ENCODE assay signal across 1 cellular context in the genomic region with DNA sequence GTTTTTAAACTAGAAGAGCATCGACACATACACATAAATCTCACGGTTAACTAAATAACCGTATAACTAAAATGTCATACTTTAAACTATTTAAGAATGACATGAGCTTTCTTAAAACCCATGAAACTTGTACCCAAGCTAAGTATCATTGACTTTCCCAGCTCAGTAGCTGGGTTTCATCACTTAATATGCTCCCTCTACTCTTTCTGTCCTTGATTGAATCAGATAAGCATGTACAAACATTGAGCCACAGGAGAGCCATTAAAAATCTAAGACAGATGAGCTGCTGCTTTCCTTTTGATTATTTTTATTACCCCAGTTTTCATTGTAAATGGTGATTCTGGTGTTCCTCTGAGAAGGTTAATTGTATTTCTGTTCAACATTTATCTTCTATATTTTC.
A peak's percentile ranks its signal among the peaks of the same experiment; 100 is the strongest.
TF ChIP-seq lines count a peak whose summit lies in the region.

No MANE protein-coding gene starts in this region.

TF ChIP-seq in HEK293, 187 proteins besides CTCF, POLR2A, EP300 and RAD21 (continued from another document and continues in another):
- TF ChIP-seq KLF10 (tag by site-specific recombination; IDR thresholded peaks at IDR 0.05), result peak; percentile 81
- TF ChIP-seq SETDB1 (IDR thresholded peaks at IDR 0.05; ENCODE audit: insufficient read length, low read length), result no peak
- peak; percentile 53; the same call in 1 of the 2 replicates for TF ChIP-seq ZNF501 (tag by site-specific recombination; IDR thresholded peaks at IDR 0.05)
- TF ChIP-seq KLF9 (tag by site-specific recombination; IDR thresholded peaks at IDR 0.05; ENCODE audit: low read depth), result no peak
- no peak for TF ChIP-seq ZSCAN18 (tag by site-specific recombination; IDR thresholded peaks at IDR 0.05)
- TF ChIP-seq ZNF777 (tag by site-specific recombination; IDR thresholded peaks at IDR 0.05; ENCODE audit: borderline replicate concordance), result no peak
- peak; percentile 75; the same call in 1 of the 2 replicates for TF ChIP-seq TRIM28 (IDR thresholded peaks at IDR 0.05; ENCODE audit: borderline replicate concordance, low read length)
- 0 out of 2 replicates have a peak, but pooled peaks have one; percentile 27 for TF ChIP-seq ZNF324 (tag by site-specific recombination; IDR thresholded peaks at IDR 0.05)
- no peak for TF ChIP-seq ZNF585B (tag by site-specific recombination; IDR thresholded peaks at IDR 0.05)
- TF ChIP-seq ZNF280D (tag by site-specific recombination; IDR thresholded peaks at IDR 0.05), result no peak
- TF ChIP-seq, protein P1, sequence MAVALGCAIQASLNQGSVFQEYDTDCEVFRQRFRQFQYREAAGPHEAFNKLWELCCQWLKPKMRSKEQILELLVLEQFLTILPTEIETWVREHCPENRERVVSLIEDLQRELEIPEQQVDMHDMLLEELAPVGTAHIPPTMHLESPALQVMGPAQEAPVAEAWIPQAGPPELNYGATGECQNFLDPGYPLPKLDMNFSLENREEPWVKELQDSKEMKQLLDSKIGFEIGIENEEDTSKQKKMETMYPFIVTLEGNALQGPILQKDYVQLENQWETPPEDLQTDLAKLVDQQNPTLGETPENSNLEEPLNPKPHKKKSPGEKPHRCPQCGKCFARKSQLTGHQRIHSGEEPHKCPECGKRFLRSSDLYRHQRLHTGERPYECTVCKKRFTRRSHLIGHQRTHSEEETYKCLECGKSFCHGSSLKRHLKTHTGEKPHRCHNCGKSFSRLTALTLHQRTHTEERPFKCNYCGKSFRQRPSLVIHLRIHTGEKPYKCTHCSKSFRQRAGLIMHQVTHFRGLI (tag by site-specific recombination; IDR thresholded peaks at IDR 0.05), result 0 out of 2 replicates have a peak, but pooled peaks have one; percentile 52
- TF ChIP-seq ZNF514 (tag by site-specific recombination; IDR thresholded peaks at IDR 0.05), result no peak
- no peak for TF ChIP-seq ZNF169 (tag by site-specific recombination; IDR thresholded peaks at IDR 0.05)
- TF ChIP-seq ZNF404 (tag by site-specific recombination; IDR thresholded peaks at IDR 0.05), result no peak
- TF ChIP-seq, protein P2, sequence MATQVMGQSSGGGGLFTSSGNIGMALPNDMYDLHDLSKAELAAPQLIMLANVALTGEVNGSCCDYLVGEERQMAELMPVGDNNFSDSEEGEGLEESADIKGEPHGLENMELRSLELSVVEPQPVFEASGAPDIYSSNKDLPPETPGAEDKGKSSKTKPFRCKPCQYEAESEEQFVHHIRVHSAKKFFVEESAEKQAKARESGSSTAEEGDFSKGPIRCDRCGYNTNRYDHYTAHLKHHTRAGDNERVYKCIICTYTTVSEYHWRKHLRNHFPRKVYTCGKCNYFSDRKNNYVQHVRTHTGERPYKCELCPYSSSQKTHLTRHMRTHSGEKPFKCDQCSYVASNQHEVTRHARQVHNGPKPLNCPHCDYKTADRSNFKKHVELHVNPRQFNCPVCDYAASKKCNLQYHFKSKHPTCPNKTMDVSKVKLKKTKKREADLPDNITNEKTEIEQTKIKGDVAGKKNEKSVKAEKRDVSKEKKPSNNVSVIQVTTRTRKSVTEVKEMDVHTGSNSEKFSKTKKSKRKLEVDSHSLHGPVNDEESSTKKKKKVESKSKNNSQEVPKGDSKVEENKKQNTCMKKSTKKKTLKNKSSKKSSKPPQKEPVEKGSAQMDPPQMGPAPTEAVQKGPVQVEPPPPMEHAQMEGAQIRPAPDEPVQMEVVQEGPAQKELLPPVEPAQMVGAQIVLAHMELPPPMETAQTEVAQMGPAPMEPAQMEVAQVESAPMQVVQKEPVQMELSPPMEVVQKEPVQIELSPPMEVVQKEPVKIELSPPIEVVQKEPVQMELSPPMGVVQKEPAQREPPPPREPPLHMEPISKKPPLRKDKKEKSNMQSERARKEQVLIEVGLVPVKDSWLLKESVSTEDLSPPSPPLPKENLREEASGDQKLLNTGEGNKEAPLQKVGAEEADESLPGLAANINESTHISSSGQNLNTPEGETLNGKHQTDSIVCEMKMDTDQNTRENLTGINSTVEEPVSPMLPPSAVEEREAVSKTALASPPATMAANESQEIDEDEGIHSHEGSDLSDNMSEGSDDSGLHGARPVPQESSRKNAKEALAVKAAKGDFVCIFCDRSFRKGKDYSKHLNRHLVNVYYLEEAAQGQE (tag by site-specific recombination; IDR thresholded peaks at IDR 0.05), result no peak
- no peak for TF ChIP-seq ZNF791 (tag by site-specific recombination; IDR thresholded peaks at IDR 0.05)
- 0 out of 2 replicates have a peak, but pooled peaks have one; percentile 79 for TF ChIP-seq ZBTB1 (tag by site-specific recombination; IDR thresholded peaks at IDR 0.05)
- peak; percentile 25; the same call in 1 of the 2 replicates for TF ChIP-seq BCL6B (tag by site-specific recombination; IDR thresholded peaks at IDR 0.05)
- TF ChIP-seq ZFP69B (tag by site-specific recombination; IDR thresholded peaks at IDR 0.05), result peak; percentile 28; the same call in 1 of the 2 replicates
- no peak for TF ChIP-seq ZNF354C (tag by site-specific recombination; IDR thresholded peaks at IDR 0.05; ENCODE audit: borderline replicate concordance, low read depth)
- TF ChIP-seq ZNF548 (tag by site-specific recombination; IDR thresholded peaks at IDR 0.05), result no peak
- TF ChIP-seq ZNF350 (tag by site-specific recombination; IDR thresholded peaks at IDR 0.05), result no peak
- no peak for TF ChIP-seq ZNF362 (tag by site-specific recombination; IDR thresholded peaks at IDR 0.05)
- TF ChIP-seq, protein P3, sequence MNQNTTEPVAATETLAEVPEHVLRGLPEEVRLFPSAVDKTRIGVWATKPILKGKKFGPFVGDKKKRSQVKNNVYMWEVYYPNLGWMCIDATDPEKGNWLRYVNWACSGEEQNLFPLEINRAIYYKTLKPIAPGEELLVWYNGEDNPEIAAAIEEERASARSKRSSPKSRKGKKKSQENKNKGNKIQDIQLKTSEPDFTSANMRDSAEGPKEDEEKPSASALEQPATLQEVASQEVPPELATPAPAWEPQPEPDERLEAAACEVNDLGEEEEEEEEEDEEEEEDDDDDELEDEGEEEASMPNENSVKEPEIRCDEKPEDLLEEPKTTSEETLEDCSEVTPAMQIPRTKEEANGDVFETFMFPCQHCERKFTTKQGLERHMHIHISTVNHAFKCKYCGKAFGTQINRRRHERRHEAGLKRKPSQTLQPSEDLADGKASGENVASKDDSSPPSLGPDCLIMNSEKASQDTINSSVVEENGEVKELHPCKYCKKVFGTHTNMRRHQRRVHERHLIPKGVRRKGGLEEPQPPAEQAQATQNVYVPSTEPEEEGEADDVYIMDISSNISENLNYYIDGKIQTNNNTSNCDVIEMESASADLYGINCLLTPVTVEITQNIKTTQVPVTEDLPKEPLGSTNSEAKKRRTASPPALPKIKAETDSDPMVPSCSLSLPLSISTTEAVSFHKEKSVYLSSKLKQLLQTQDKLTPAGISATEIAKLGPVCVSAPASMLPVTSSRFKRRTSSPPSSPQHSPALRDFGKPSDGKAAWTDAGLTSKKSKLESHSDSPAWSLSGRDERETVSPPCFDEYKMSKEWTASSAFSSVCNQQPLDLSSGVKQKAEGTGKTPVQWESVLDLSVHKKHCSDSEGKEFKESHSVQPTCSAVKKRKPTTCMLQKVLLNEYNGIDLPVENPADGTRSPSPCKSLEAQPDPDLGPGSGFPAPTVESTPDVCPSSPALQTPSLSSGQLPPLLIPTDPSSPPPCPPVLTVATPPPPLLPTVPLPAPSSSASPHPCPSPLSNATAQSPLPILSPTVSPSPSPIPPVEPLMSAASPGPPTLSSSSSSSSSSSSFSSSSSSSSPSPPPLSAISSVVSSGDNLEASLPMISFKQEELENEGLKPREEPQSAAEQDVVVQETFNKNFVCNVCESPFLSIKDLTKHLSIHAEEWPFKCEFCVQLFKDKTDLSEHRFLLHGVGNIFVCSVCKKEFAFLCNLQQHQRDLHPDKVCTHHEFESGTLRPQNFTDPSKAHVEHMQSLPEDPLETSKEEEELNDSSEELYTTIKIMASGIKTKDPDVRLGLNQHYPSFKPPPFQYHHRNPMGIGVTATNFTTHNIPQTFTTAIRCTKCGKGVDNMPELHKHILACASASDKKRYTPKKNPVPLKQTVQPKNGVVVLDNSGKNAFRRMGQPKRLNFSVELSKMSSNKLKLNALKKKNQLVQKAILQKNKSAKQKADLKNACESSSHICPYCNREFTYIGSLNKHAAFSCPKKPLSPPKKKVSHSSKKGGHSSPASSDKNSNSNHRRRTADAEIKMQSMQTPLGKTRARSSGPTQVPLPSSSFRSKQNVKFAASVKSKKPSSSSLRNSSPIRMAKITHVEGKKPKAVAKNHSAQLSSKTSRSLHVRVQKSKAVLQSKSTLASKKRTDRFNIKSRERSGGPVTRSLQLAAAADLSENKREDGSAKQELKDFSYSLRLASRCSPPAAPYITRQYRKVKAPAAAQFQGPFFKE (tag by site-specific recombination; IDR thresholded peaks at IDR 0.05; ENCODE audit: borderline replicate concordance), result no peak
- peak; percentile 83; the same call in 1 of the 2 replicates for TF ChIP-seq AEBP2 (tag by site-specific recombination; IDR thresholded peaks at IDR 0.05; ENCODE audit: borderline replicate concordance)
- no peak for TF ChIP-seq ZNF37A (tag by site-specific recombination; IDR thresholded peaks at IDR 0.05)
- no peak for TF ChIP-seq SP3 (tag by site-specific recombination; IDR thresholded peaks at IDR 0.05)
- peak; percentile 81 for TF ChIP-seq BCL11A (tag by site-specific recombination; IDR thresholded peaks at IDR 0.05; ENCODE audit: low read depth)
- no peak for TF ChIP-seq ZNF184 (tag by site-specific recombination; IDR thresholded peaks at IDR 0.05)
- peak; percentile 84 for TF ChIP-seq SP7 (tag by site-specific recombination; IDR thresholded peaks at IDR 0.05)
- no peak for TF ChIP-seq KLF1 (tag by site-specific recombination; IDR thresholded peaks at IDR 0.05)
- peak; percentile 62 for TF ChIP-seq ZNF394 (tag by site-specific recombination; IDR thresholded peaks at IDR 0.05; ENCODE audit: borderline replicate concordance)
- no peak for TF ChIP-seq HOXD13 (CRISPR knock-in tag; IDR thresholded peaks at IDR 0.05; ENCODE audit: borderline replicate concordance)
- TF ChIP-seq KLF16 (tag by site-specific recombination; IDR thresholded peaks at IDR 0.05), result 0 out of 2 replicates have a peak, but pooled peaks have one; percentile 37
- peak; percentile 93 for TF ChIP-seq GLI2 (tag by site-specific recombination; IDR thresholded peaks at IDR 0.05; ENCODE audit: borderline replicate concordance, low read depth)
- peak; percentile 95 for TF ChIP-seq WT1 (tag by site-specific recombination; IDR thresholded peaks at IDR 0.05)
- TF ChIP-seq ZNF341 (tag by site-specific recombination; IDR thresholded peaks at IDR 0.05; ENCODE audit: low read depth), result 0 out of 2 replicates have a peak, but pooled peaks have one; percentile 19
